14 cellular contexts compared by ENCODE assay signal in genomic region chr22:44947029-44947428, GRCh38.
DNase-seq lines count a peak whose midpoint lies in the region; ATAC-seq and TF ChIP-seq lines count a peak whose summit lies in the region.
"Had no signal": no experiment of that assay in that cellular context is flagged by ENCODE, and none has a peak within 500 bp of the region (broad histone marks: within the 10 kb centered on the region; RNA-seq: fewer than 3 reads in every experiment).

No MANE protein-coding gene starts in this region.

- H4K91ac ChIP-seq in neuronal stem cell (ENCODE audit: low read depth, low read length, poor library complexity) = no peak overlapping the region

- intact Hi-C loops in Calu3 (cut with micrococcal nuclease; ENCODE audit: unreplicated experiment) = no loop called here

- no peak overlapping the region for H2BK12ac ChIP-seq in neuronal stem cell (ENCODE audit: low read length)

- H3K27ac ChIP-seq in angular gyrus (ENCODE audit: low read depth, low read length) (peak overlapping the region; percentile 16), neuronal stem cell (replicated peaks; ENCODE audit: low read length) (no peak overlapping the region)

- no peak overlapping the region for H2BK120ac ChIP-seq in neuronal stem cell (ENCODE audit: low read depth, low read length)

- DNase-seq in globus pallidus (ENCODE audit: low spot score) = peak; percentile 29
- DNase-seq in neuronal stem cell (ENCODE audit: low spot score) = no peak
- no peak for DNase-seq in Calu3
- no peak for DNase-seq in SIG-M5 (lab: John Stamatoyannopoulos, UW)
- DNase-seq: ACHN; CD4-positive, alpha-beta T cell; DMS79; HCEC 1CT; HFFc6 had no signal

- H3K23ac ChIP-seq in neuronal stem cell (ENCODE audit: low read depth, low read length, poor library complexity) = no peak overlapping the region

- CTCF ChIA-PET in Calu3 (lab: Charles Lee) = no interaction called here

- no peak for ATAC-seq in HG03280 (IDR thresholded peaks at IDR 0.05; ENCODE audit: unreplicated experiment)
- no peak for ATAC-seq in GM19452 (IDR thresholded peaks at IDR 0.05; ENCODE audit: unreplicated experiment)
- ATAC-seq: HepG2 had no signal

- H3K9me3 Mint-ChIP-seq in Calu3 (ENCODE audit: low read depth, unreplicated experiment) = no peaks in the 10 kb centered on the region
- H3K9me3 Mint-ChIP-seq: CD4-positive, alpha-beta T cell had no signal

- H3K4me3 Mint-ChIP-seq in Calu3 (ENCODE audit: low read depth, unreplicated experiment) = no peak overlapping the region
- H3K4me3 Mint-ChIP-seq: B cell; CD4-positive, alpha-beta T cell; HFFc6 had no signal

- BruUV-seq in Calu3 (replicated peaks; lab: Mats Ljungman, UMichigan) = no TSS peak

- no CpG with 5 or more reads among the region's 10 CpGs for WGBS in neuronal stem cell (ENCODE audit: extremely low coverage in 2 of 2, insufficient read length in 2 of 2, insufficient replicate concordance in 1 of 2), 2 donors

- no peak overlapping the region for H3K9ac ChIP-seq in neuronal stem cell (ENCODE audit: low read depth, low read length, poor library complexity)

- H3K27me3 Mint-ChIP-seq in Calu3 (ENCODE audit: unreplicated experiment) = peaks cover 100% of the 10 kb centered on the region
- H3K27me3 Mint-ChIP-seq: B cell had no signal

- no peaks in the 10 kb centered on the region for H3K4me1 Mint-ChIP-seq in Calu3 (ENCODE audit: low read depth, unreplicated experiment)
- H3K4me1 Mint-ChIP-seq: B cell had no signal

- peak overlapping the region; percentile 17 for H3K18ac ChIP-seq in neuronal stem cell (ENCODE audit: low read length)

- H2BK5ac ChIP-seq in neuronal stem cell (ENCODE audit: low read length) = peak overlapping the region; percentile 76

- TF ChIP-seq CTCF in Calu3 (IDR thresholded peaks at IDR 0.05; ENCODE audit: unreplicated experiment) = no peak

- H2AFZ ChIP-seq in neuronal stem cell (ENCODE audit: low read length) = no peak overlapping the region

- H3K36me3 ChIP-seq in neuronal stem cell (replicated peaks in 1 of 2; ENCODE audit: control insufficient read depth in 2 of 2, insufficient read depth in 2 of 2, low read length in 2 of 2) = peaks cover 21 to 86% of the 10 kb centered on the region in 2 donors

- no peaks in the 10 kb centered on the region for H3K36me3 Mint-ChIP-seq in Calu3 (ENCODE audit: insufficient read depth, unreplicated experiment)

- H3K4me3 ChIP-seq in neuronal stem cell (ENCODE audit: low read length in 2 of 2) = no peak overlapping the region

- no peak overlapping the region for H3K27ac Mint-ChIP-seq in Calu3 (ENCODE audit: unreplicated experiment)
- H3K27ac Mint-ChIP-seq: B cell; CD4-positive, alpha-beta T cell; HFFc6 had no signal

- no peak overlapping the region for H2AK5ac ChIP-seq in neuronal stem cell (ENCODE audit: low read depth, low read length)

- peaks cover 36% of the 10 kb centered on the region for H3K79me1 ChIP-seq in neuronal stem cell (ENCODE audit: low read depth, low read length)

- H3K27me3 ChIP-seq in neuronal stem cell (ENCODE audit: control insufficient read depth in 3 of 3, insufficient read depth in 3 of 3, low read depth in 1 of 3, low read length in 3 of 3) = no peaks in the 10 kb centered on the region

- H2BK15ac ChIP-seq in neuronal stem cell (ENCODE audit: low read length) = no peak overlapping the region

- H3K14ac ChIP-seq in neuronal stem cell (ENCODE audit: low read length) = no peak overlapping the region

- peaks cover 6 to 11% of the 10 kb centered on the region in 2 donors for H3K9me3 ChIP-seq in neuronal stem cell (replicated peaks in 1 of 2; ENCODE audit: control insufficient read depth in 2 of 2, insufficient read depth in 1 of 2, low read depth in 1 of 2, low read length in 2 of 2)

- no peak overlapping the region for H3K4ac ChIP-seq in neuronal stem cell (ENCODE audit: low read length)

- H3K4me1 ChIP-seq in neuronal stem cell (ENCODE audit: control insufficient read depth in 2 of 2, insufficient read depth in 1 of 2, low read depth in 1 of 2, low read length in 2 of 2) = peaks cover 5 to 28% of the 10 kb centered on the region in 2 donors

- H4K8ac ChIP-seq in neuronal stem cell (ENCODE audit: low read depth, low read length) = no peak overlapping the region

- no peak overlapping the region for H3K4me2 ChIP-seq in neuronal stem cell (ENCODE audit: insufficient read depth, low read length, poor library complexity, severe bottlenecking)
